20 cellular contexts compared by ENCODE assay signal in genomic region chrX:31057691-31058090, GRCh38. TPM values are rescaled to one million over a fixed set of nuclear protein-coding genes. Genes with fewer than 3 reads are reported as not detected.
A peak's percentile ranks its signal among the peaks of the same experiment; 100 is the strongest.
DNase-seq lines count a peak whose midpoint lies in the region; ATAC-seq, FAIRE-seq and TF ChIP-seq lines count a peak whose summit lies in the region.
"Had no signal": no experiment of that assay in that cellular context is flagged by ENCODE, and none has a peak within 500 bp of the region (broad histone marks: within the 10 kb centered on the region; RNA-seq: fewer than 3 reads in every experiment).

No MANE protein-coding gene starts in this region.

- no peaks in the 10 kb centered on the region for H3K79me2 ChIP-seq in OCI-LY3 (ENCODE audit: low read length)

- no peaks in the 10 kb centered on the region for H3K4me1 Mint-ChIP-seq in activated T-cell treated with anti-CD3 and anti-CD28 coated beads, Interleukin-2, amount 50 U/mL, for 72 hours (ENCODE audit: low read depth)
- no peaks in the 10 kb centered on the region for H3K4me1 Mint-ChIP-seq in endothelial cell (ENCODE audit: unreplicated experiment)
- H3K4me1 Mint-ChIP-seq: B cell had no signal

- H3K9me3 Mint-ChIP-seq in activated T-cell treated with anti-CD3 and anti-CD28 coated beads, Interleukin-2, amount 50 U/mL, for 72 hours = peaks cover 0 to 2% of the 10 kb centered on the region in 2 donors
- H3K9me3 Mint-ChIP-seq in endothelial cell (ENCODE audit: unreplicated experiment) = no peaks in the 10 kb centered on the region
- H3K9me3 Mint-ChIP-seq: CD4-positive, alpha-beta T cell had no signal

- H3K36me3 ChIP-seq in OCI-LY3 (replicated peaks; ENCODE audit: low read depth, low read length) (no peaks in the 10 kb centered on the region), bronchial epithelial cell (ENCODE audit: control insufficient read depth, insufficient read depth, low read length) (no peaks in the 10 kb centered on the region), Peyer's patch (no peaks in the 10 kb centered on the region)

- H3K4me1 ChIP-seq in OCI-LY3 (ENCODE audit: low read length) (peaks cover 44% of the 10 kb centered on the region), Peyer's patch (no peaks in the 10 kb centered on the region)

- H3K36me3 Mint-ChIP-seq in activated T-cell treated with anti-CD3 and anti-CD28 coated beads, Interleukin-2, amount 50 U/mL, for 72 hours (ENCODE audit: insufficient read depth in 2 of 2) = peaks cover 0 to 2% of the 10 kb centered on the region in 2 donors
- H3K36me3 Mint-ChIP-seq in endothelial cell (ENCODE audit: low read depth, unreplicated experiment) = no peaks in the 10 kb centered on the region

- H3K27ac ChIP-seq in OCI-LY3 (ENCODE audit: low read length) (peak overlapping the region; percentile 56), Peyer's patch (no peak overlapping the region)
- H3K27ac ChIP-seq: 22Rv1 had no signal

- H3K27ac Mint-ChIP-seq in activated T-cell treated with anti-CD3 and anti-CD28 coated beads, Interleukin-2, amount 50 U/mL, for 72 hours = no peak overlapping the region
- H3K27ac Mint-ChIP-seq in endothelial cell (ENCODE audit: unreplicated experiment) = no peak overlapping the region
- H3K27ac Mint-ChIP-seq: B cell; CD4-positive, alpha-beta T cell had no signal

- peaks cover 7% of the 10 kb centered on the region for H3K27me3 Mint-ChIP-seq in activated T-cell treated with anti-CD3 and anti-CD28 coated beads, Interleukin-2, amount 50 U/mL, for 72 hours (ENCODE audit: low read depth)
- no peaks in the 10 kb centered on the region for H3K27me3 Mint-ChIP-seq in endothelial cell (ENCODE audit: unreplicated experiment)
- H3K27me3 Mint-ChIP-seq: B cell; CD4-positive, alpha-beta T cell had no signal

- no peaks in the 10 kb centered on the region for H3K9me3 ChIP-seq in OCI-LY3 (ENCODE audit: insufficient read depth, low read length)
- no peaks in the 10 kb centered on the region for H3K9me3 ChIP-seq in Peyer's patch

- peak; percentile 7 for FAIRE-seq in bronchial epithelial cell (lab: Jason Lieb, UNC)

- H4K20me1 ChIP-seq in OCI-LY3 (ENCODE audit: insufficient read depth, low read length) = no peaks in the 10 kb centered on the region

- TF ChIP-seq CTCF in OCI-LY3 (IDR thresholded peaks at IDR 0.05; ENCODE audit: low read depth, low read length) (no peak), bronchial epithelial cell (IDR thresholded peaks at IDR 0.05; ENCODE audit: insufficient read depth, low read length, severe bottlenecking) (no peak), Peyer's patch (IDR thresholded peaks at IDR 0.05) (no peak), endothelial cell (IDR thresholded peaks at IDR 0.05; ENCODE audit: unreplicated experiment) (no peak)

- no peak for TF ChIP-seq POLR2A in Peyer's patch (IDR thresholded peaks at IDR 0.05)

- H3K4me3 Mint-ChIP-seq in activated T-cell treated with anti-CD3 and anti-CD28 coated beads, Interleukin-2, amount 50 U/mL, for 72 hours = no peak overlapping the region
- H3K4me3 Mint-ChIP-seq in endothelial cell (ENCODE audit: unreplicated experiment) = no peak overlapping the region
- H3K4me3 Mint-ChIP-seq: B cell; CD4-positive, alpha-beta T cell had no signal

- H2AFZ ChIP-seq in OCI-LY3 (ENCODE audit: low read depth, low read length) = no peak overlapping the region; the same call in 1 of the 2 replicates

- H3K4me3 ChIP-seq in OCI-LY3 (ENCODE audit: low read length) (no peak overlapping the region), bronchial epithelial cell (ENCODE audit: low read depth, low read length) (no peak overlapping the region), Peyer's patch (no peak overlapping the region)

- H3K4me2 ChIP-seq in OCI-LY3 (ENCODE audit: low read length) = no peak overlapping the region

- no peak overlapping the region for H3K9ac ChIP-seq in OCI-LY3 (ENCODE audit: low read length)

- DNase-seq in DMS53 (lab: John Stamatoyannopoulos, UW) (peak; percentile 21), DMS53 treated with DMSO at 0.1 percent for 48 hours (lab: John Stamatoyannopoulos, UW; ENCODE audit: unreplicated experiment) (no peak), bronchial epithelial cell (ENCODE audit: low read depth) (no peak), Peyer's patch (no peak), endothelial cell (ENCODE audit: low spot score) (no peak)
- DNase-seq in activated T-cell treated with anti-CD3 and anti-CD28 coated beads, Interleukin-2, amount 50 U/mL, for 72 hours = peak; percentile 38 to 51
- no peak for DNase-seq in activated T-cell treated with anti-CD3 and anti-CD28 coated beads, Interleukin-2, amount 50 U/mL, for 1 hour
- DNase-seq: CD4-positive, alpha-beta T cell; H7; Kasumi-1; MM.1S; NCI-H1105 treated with DMSO at 0.1 percent for 48 hours; NCI-H187; NCI-H526 treated with DMSO at 0.1 percent for 48 hours; RPMI8226 had no signal

- ATAC-seq in activated T-cell treated with anti-CD3 and anti-CD28 coated beads, Interleukin-2, amount 50 U/mL, for 72 hours (replicated peaks in 1 of 2) = peak; percentile 91 to 94

- H3K27me3 ChIP-seq in OCI-LY3 (ENCODE audit: low read depth, low read length) = no peaks in the 10 kb centered on the region
- no peaks in the 10 kb centered on the region for H3K27me3 ChIP-seq in bronchial epithelial cell (ENCODE audit: control insufficient read depth, insufficient read depth, low read length)
- no peaks in the 10 kb centered on the region for H3K27me3 ChIP-seq in Peyer's patch

RNA-seq across cellular contexts. Expression of gene FTHL17, which starts 14.2 kb away (rescaled TPM):
- not detected for total RNA-seq in activated T-cell treated with anti-CD3 and anti-CD28 coated beads, Interleukin-2, amount 50 U/mL, for 72 hours
- not detected in 2 replicates for total RNA-seq in bronchial epithelial cell
- total RNA-seq in Peyer's patch = not detected
- not detected for total RNA-seq in endothelial cell (ENCODE audit: unreplicated experiment)
- total RNA-seq: B cell; CD4-positive, alpha-beta T cell; H7; HT-29; OCI-LY7 had no signal

Comparison
In these comparisons a context has a peak if more than half of its experiments do, and no peak if none do; other contexts are left out.
1. DNase-seq: peak in DMS53 (single experiment) and activated T-cell treated with anti-CD3 and anti-CD28 coated beads, Interleukin-2, amount 50 U/mL, for 72 hours (2 of 2); none in DMS53 treated with DMSO at 0.1 percent for 48 hours (single experiment), activated T-cell treated with anti-CD3 and anti-CD28 coated beads, Interleukin-2, amount 50 U/mL, for 1 hour (single experiment), bronchial epithelial cell (single experiment), Peyer's patch (0 of 3) and endothelial cell (single experiment).